23 cellular contexts compared by ENCODE assay signal in the genomic region with DNA sequence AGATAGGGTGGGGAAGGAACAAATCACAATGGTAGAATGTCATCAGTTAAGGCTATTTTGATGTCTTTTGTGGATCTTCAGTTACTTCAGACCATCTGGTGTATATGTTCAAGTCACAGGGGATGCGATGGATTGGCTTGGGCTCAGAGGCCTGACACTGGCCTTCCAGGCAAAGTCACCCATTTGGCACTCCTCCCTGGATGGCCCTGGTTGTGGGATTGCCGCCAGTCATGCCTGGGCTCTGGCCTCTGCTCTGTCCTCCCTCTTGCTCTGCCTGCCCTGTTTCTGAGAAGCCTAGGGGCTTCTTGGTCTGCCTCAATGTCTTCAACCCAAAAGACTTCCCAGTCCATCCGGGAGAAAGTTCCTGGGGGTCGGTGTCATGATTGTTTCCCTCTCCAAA.
"Had no signal": no experiment of that assay in that cellular context is flagged by ENCODE, and none has a peak within 500 bp of the region (broad histone marks: within the 10 kb centered on the region; RNA-seq: fewer than 3 reads in every experiment).

No MANE protein-coding gene starts in this region.

- H3K4me3 ChIP-seq: esophagus squamous epithelium, lung, psoas muscle, right lobe of liver, thoracic aorta, tibial nerve, upper lobe of left lung, vagina had no signal

- DNase-seq: cortex of kidney; effector memory CD8-positive, alpha-beta T cell; erythroblast; esophagus squamous epithelium; foreskin melanocyte; glutamatergic neuron; heart right ventricle; hippocampal formation; left colon; natural killer cell; psoas muscle; right lobe of liver; small intestine; stimulated activated CD4-positive, alpha-beta T cell treated with anti-CD3 and anti-CD28 coated beads, Interleukin-15, amount 100 ng/mL, for 24 hours; stimulated activated CD4-positive, alpha-beta T cell treated with anti-CD3 and anti-CD28 coated beads, Interleukin-2, amount 100 ng/mL, for 48 hours; stimulated activated naive B cell treated with anti-CD40 and anti-IgM and Interleukin-4, amounts not matched to agents 10 μg/mL and 1 μg/mL and 100 μg/mL, for 72 hours had no signal

- H3K4me3 Mint-ChIP-seq: effector memory CD8-positive, alpha-beta T cell; memory B cell; natural killer cell; stimulated activated naive B cell treated with anti-CD40 and anti-IgM and Interleukin-4, amounts not matched to agents 10 μg/mL and 1 μg/mL and 100 μg/mL, for 72 hours; stimulated activated naive CD8-positive, alpha-beta T cell treated with anti-CD3 and anti-CD28 coated beads, Interleukin-15, Interleukin-2, amounts not matched to agents 100 ng/mL and 50 ng/mL, for 24 hours had no signal

- ATAC-seq: effector memory CD8-positive, alpha-beta T cell; left colon; natural killer cell; psoas muscle; right lobe of liver; stimulated activated naive B cell treated with anti-CD40 and anti-IgM and Interleukin-4, amounts not matched to agents 10 μg/mL and 1 μg/mL and 100 μg/mL, for 72 hours had no signal

- H3K4me1 ChIP-seq: esophagus squamous epithelium, heart right ventricle, psoas muscle, right lobe of liver, tibial nerve, upper lobe of left lung, vagina had no signal

- H3K9me3 ChIP-seq: psoas muscle, right lobe of liver, vagina had no signal

- H3K27ac ChIP-seq: esophagus squamous epithelium, psoas muscle, right lobe of liver, thoracic aorta, tibial nerve, upper lobe of left lung, vagina had no signal

- H3K27me3 ChIP-seq: esophagus squamous epithelium, heart right ventricle, right lobe of liver, tibial nerve, upper lobe of left lung, vagina had no signal

- H3K4me1 Mint-ChIP-seq: memory B cell; natural killer cell; stimulated activated naive B cell treated with anti-CD40 and anti-IgM and Interleukin-4, amounts not matched to agents 10 μg/mL and 1 μg/mL and 100 μg/mL, for 72 hours had no signal

- H3K27me3 Mint-ChIP-seq: effector memory CD8-positive, alpha-beta T cell; memory B cell; stimulated activated naive B cell treated with anti-CD40 and anti-IgM and Interleukin-4, amounts not matched to agents 10 μg/mL and 1 μg/mL and 100 μg/mL, for 72 hours; stimulated activated naive CD8-positive, alpha-beta T cell treated with anti-CD3 and anti-CD28 coated beads, Interleukin-15, Interleukin-2, amounts not matched to agents 100 ng/mL and 50 ng/mL, for 24 hours had no signal

- H3K27ac Mint-ChIP-seq: effector memory CD8-positive, alpha-beta T cell; memory B cell; natural killer cell; stimulated activated naive B cell treated with anti-CD40 and anti-IgM and Interleukin-4, amounts not matched to agents 10 μg/mL and 1 μg/mL and 100 μg/mL, for 72 hours; stimulated activated naive CD8-positive, alpha-beta T cell treated with anti-CD3 and anti-CD28 coated beads, Interleukin-15, Interleukin-2, amounts not matched to agents 100 ng/mL and 50 ng/mL, for 24 hours had no signal

- H3K36me3 ChIP-seq: esophagus squamous epithelium, heart right ventricle, right lobe of liver, thoracic aorta, upper lobe of left lung, vagina had no signal
